In the genomic region with DNA sequence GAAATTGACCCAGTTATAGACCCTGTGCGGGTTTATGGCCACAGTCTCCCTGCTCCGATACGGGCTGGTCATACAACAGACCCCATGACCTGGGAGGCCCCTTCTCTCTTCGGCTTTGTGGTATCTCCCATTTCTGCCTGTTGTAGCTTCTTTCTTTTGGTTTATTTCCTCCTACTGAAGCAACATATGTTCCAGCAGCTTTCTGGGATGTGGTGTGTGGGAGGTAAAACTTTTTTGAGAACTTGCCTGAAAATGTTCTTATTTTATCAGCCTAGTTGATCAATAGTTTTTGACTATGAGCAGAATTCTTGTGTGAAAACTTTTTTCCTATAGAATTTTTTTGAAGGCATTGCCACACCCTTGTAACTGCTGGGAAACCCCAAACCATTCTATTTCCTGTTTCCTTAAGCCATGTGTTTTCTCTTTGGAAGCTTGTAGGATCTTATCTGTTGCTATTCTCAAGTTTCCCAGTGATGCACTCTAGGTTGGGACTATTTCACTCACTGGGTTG, we compare ENCODE assay signal across 11 cellular contexts. TPM values are rescaled to one million over a fixed set of nuclear protein-coding genes. Genes with fewer than 3 reads are reported as not detected.
DNase-seq lines count a peak whose midpoint lies in the region; ATAC-seq and TF ChIP-seq lines count a peak whose summit lies in the region.
"Had no signal": no experiment of that assay in that cellular context is flagged by ENCODE, and none has a peak within 500 bp of the region (broad histone marks: within the 10 kb centered on the region; RNA-seq: fewer than 3 reads in every experiment).

No MANE protein-coding gene starts in this region.

- WGBS in esophagus squamous epithelium, 2 donors: 32 to 61% methylated on average over 4 of the region's 4 CpGs

- H3K4me1 ChIP-seq in HCT116 (ENCODE audit: control insufficient read depth in 1 of 2, insufficient read depth in 2 of 2, low read length in 2 of 2): peaks cover 6 to 11% of the 10 kb centered on the region in 2 experiments
- H3K4me1 ChIP-seq in esophagus squamous epithelium: peaks cover 4 to 13% (median 12%) of the 10 kb centered on the region in 3 donors

- H3K36me3 ChIP-seq in HCT116 (ENCODE audit: control insufficient read depth in 1 of 2, insufficient read depth in 2 of 2, low read length in 2 of 2) (no peaks in the 10 kb centered on the region), esophagus squamous epithelium (no peaks in the 10 kb centered on the region)

- no peak overlapping the region for H3K9ac ChIP-seq in HCT116 (ENCODE audit: low read length)

- H2AFZ ChIP-seq in HCT116 (ENCODE audit: low read depth, low read length, poor library complexity, severe bottlenecking): peak overlapping the region; percentile 78

- intact Hi-C loops in HCT116 (cut with micrococcal nuclease): no loop called here
- intact Hi-C loops in esophagus squamous epithelium (cut with DNase I): no loop called here

- no peaks in the 10 kb centered on the region for H3K9me3 ChIP-seq in HCT116 (ENCODE audit: control insufficient read depth in 1 of 2, insufficient read depth in 1 of 2, low read depth in 1 of 2, low read length in 2 of 2)
- no peaks in the 10 kb centered on the region for H3K9me3 ChIP-seq in esophagus squamous epithelium

- H3K9me2 ChIP-seq in HCT116 (ENCODE audit: insufficient read depth): no peaks in the 10 kb centered on the region

- DNase-seq in HCT116 (ENCODE audit: low read depth, low spot score): no peak
- peak; percentile 66 for DNase-seq in RPMI7951 (ENCODE audit: low read depth)
- DNase-seq in esophagus squamous epithelium (lab: John Stamatoyannopoulos, UW): no peak
- DNase-seq in GM13976 (ENCODE audit: low spot score): no peak
- DNase-seq: NCI-H1105, RPMI8226 had no signal

- CTCF ChIA-PET in HCT116 (lab: Charles Lee): no interaction called here

- in situ Hi-C loops in GM13976 (cut with MboI; ENCODE audit: low sequenced_read_pairs, unreplicated experiment): no loop called here

- H3K27me3 ChIP-seq in HCT116 (ENCODE audit: insufficient read depth, low read length) (no peaks in the 10 kb centered on the region), esophagus squamous epithelium (no peaks in the 10 kb centered on the region)

- ATAC-seq in HCT116 (no peak), HG03565 (IDR thresholded peaks at IDR 0.05; ENCODE audit: unreplicated experiment) (no peak), GM19328 (IDR thresholded peaks at IDR 0.05; ENCODE audit: unreplicated experiment) (no peak), GM18511 (IDR thresholded peaks at IDR 0.05; ENCODE audit: unreplicated experiment) (no peak)
- ATAC-seq: natural killer cell treated with Interleukin-12 subunit alpha and Interleukin-12 subunit beta and Interleukin-15 and Interleukin-18, amount 100 ng/mL, for 72 hours had no signal

- no peak for TF ChIP-seq RAD21 in HCT116 (IDR thresholded peaks at IDR 0.05; ENCODE audit: low read depth)

- TF ChIP-seq CTCF in HCT116 (IDR thresholded peaks at IDR 0.05 in 2 of 3, conservative IDR thresholded peaks at IDR 0.05 in 1 of 3; ENCODE audit: borderline replicate concordance in 1 of 3, insufficient read depth in 1 of 3, low read depth in 2 of 3, low read length in 2 of 3) (no peak), esophagus squamous epithelium (IDR thresholded peaks at IDR 0.05) (no peak), GM13976 (IDR thresholded peaks at IDR 0.05; ENCODE audit: borderline replicate concordance, control extremely low read depth, extremely low read depth, insufficient read depth, missing control alignments) (no peak)

- no peak overlapping the region for H3K27ac ChIP-seq in HCT116 (ENCODE audit: low read depth, low read length)
- peak overlapping the region; percentile 50 to 59 (median 54) for H3K27ac ChIP-seq in esophagus squamous epithelium
- peak overlapping the region in 18 of 21 experiments; percentile 9 to 83 (median 64) for H3K27ac ChIP-seq in skin epidermis

- POLR2A ChIA-PET in HCT116 (lab: Charles Lee): no interaction called here

- H3K4me2 ChIP-seq in HCT116 (ENCODE audit: low read length): no peak overlapping the region

- no peaks in the 10 kb centered on the region for H3K79me2 ChIP-seq in HCT116 (ENCODE audit: insufficient read depth, low read length)

- no TSS peak for BruUV-seq in HCT116 (replicated peaks; lab: Mats Ljungman, UMichigan)

- TF ChIP-seq POLR2A in HCT116 (IDR thresholded peaks at IDR 0.05; ENCODE audit: borderline replicate concordance, extremely low read depth, insufficient read depth, insufficient read length): no peak
- no peak for TF ChIP-seq POLR2A in esophagus squamous epithelium (IDR thresholded peaks at IDR 0.05)

- H3K4me3 ChIP-seq in HCT116 (replicated peaks in 1 of 2; ENCODE audit: low read depth in 1 of 2, low read length in 2 of 2): no peak overlapping the region
- H3K4me3 ChIP-seq in esophagus squamous epithelium: no peak overlapping the region
- no peak overlapping the region for H3K4me3 ChIP-seq in skin epidermis

- H4K20me1 ChIP-seq in HCT116 (ENCODE audit: insufficient read depth): no peaks in the 10 kb centered on the region

- RAD21 ChIA-PET in HCT116 (lab: Charles Lee; ENCODE audit: low non-redundant PET in 1 of 2, low total read pairs in 2 of 2, uncharacterized antibody in 2 of 2, unreplicated experiment in 2 of 2): no interaction called here

TF ChIP-seq in HCT116, 20 proteins besides CTCF, POLR2A, EP300 and RAD21:
- TF ChIP-seq CBX3 (IDR thresholded peaks at IDR 0.05; ENCODE audit: low read depth) (no peak), ELF1 (IDR thresholded peaks at IDR 0.05; ENCODE audit: borderline replicate concordance, low read depth) (no peak), EGR1 (IDR thresholded peaks at IDR 0.05; ENCODE audit: low read depth) (no peak), EZH2phosphoT487 (IDR thresholded peaks at IDR 0.05; ENCODE audit: borderline replicate concordance) (no peak), SRF (IDR thresholded peaks at IDR 0.05; ENCODE audit: low read depth) (no peak), CEBPB (IDR thresholded peaks at IDR 0.05; ENCODE audit: low read depth) (no peak), ZNF274 (IDR thresholded peaks at IDR 0.05; ENCODE audit: low read depth, low read length) (no peak), SP1 (IDR thresholded peaks at IDR 0.05; ENCODE audit: low read depth) (no peak)
- TF ChIP-seq, protein P1, sequence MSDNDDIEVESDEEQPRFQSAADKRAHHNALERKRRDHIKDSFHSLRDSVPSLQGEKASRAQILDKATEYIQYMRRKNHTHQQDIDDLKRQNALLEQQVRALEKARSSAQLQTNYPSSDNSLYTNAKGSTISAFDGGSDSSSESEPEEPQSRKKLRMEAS (IDR thresholded peaks at IDR 0.05): no peak

RNA-seq across cellular contexts. Expression of a gene that starts 6.6 kb away (rescaled TPM):
- total RNA-seq in HCT116 (2021; ENCODE audit: unreplicated experiment): 269 TPM
- polyA plus RNA-seq in HCT116 (2012): 312 and 339 TPM in 2 replicates
- total RNA-seq in RPMI7951 (2014; rRNA removed; shearing (Covaris generic)): 111 and 150 TPM in 2 replicates
- 100 to 1,000 TPM; 174 to 310 (median 226) TPM for total RNA-seq in esophagus squamous epithelium

RNA-seq across cellular contexts. Expression of a gene that starts 19.0 kb away (rescaled TPM):
- total RNA-seq in HCT116 (2021; ENCODE audit: unreplicated experiment) (17.4 TPM), esophagus squamous epithelium (10 to 100 TPM; 10.6 to 21.2 (median 14.2) TPM)
- polyA plus RNA-seq in HCT116 (2012): 12.0 and 13.3 TPM in 2 replicates
- 21.2 and 23.4 TPM in 2 replicates for total RNA-seq in RPMI7951 (2014; rRNA removed; shearing (Covaris generic))
